Comparison of ENCODE assay signal across 15 cellular contexts in the genomic region with DNA sequence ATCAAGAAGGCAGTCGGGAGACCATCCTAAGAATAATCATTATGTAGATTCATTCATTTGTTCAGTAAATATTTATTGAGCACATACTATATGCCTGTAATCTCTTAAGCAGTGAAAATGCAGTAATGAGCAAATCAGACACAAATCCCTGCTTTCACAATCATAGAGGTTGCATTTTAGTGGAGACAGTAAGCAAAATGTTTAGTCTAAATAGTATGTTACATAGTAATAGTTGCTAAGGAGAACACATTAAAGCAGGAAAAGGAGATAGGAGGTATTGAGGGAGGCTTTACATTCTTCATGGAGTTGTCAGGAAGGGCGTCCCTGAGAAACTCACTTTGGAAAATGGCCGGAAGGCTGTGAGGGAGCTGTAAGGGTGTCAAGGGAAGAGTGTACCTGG.
DNase-seq lines count a peak whose midpoint lies in the region; ATAC-seq, FAIRE-seq and TF ChIP-seq lines count a peak whose summit lies in the region.
"Had no signal": no experiment of that assay in that cellular context is flagged by ENCODE, and none has a peak within 500 bp of the region (broad histone marks: within the 10 kb centered on the region; RNA-seq: fewer than 3 reads in every experiment).

No MANE protein-coding gene starts in this region.

- H3K9me3 ChIP-seq in GM23248 (ENCODE audit: low read depth) (no peaks in the 10 kb centered on the region), sigmoid colon (no peaks in the 10 kb centered on the region)
- H3K9me3 ChIP-seq: BLaER1, HAP-1 had no signal

- 95 to 99% methylated on average over 3 of the region's 3 CpGs for WGBS in GM23248 (ENCODE audit: low coverage in 1 of 2, low lambda C conversion rate in 2 of 2, missing lambda C conversion rate in 2 of 2), 2 experiments
- WGBS in sigmoid colon, 2 donors: 90% methylated on average over 3 of the region's 3 CpGs

- no peak for TF ChIP-seq EP300 in sigmoid colon (IDR thresholded peaks at IDR 0.05)

- H3K27ac ChIP-seq in GM23248 (no peak overlapping the region), sigmoid colon (no peak overlapping the region)
- H3K27ac ChIP-seq: BLaER1 had no signal

- H3K4me3 ChIP-seq in GM23248 (no peak overlapping the region), fibroblast of villous mesenchyme (ENCODE audit: low read depth, low read length) (no peak overlapping the region), sigmoid colon (no peak overlapping the region)
- H3K4me3 ChIP-seq: BLaER1, GM12878, HAP-1 had no signal

- no peak overlapping the region for H2AFZ ChIP-seq in GM23248

- no peaks in the 10 kb centered on the region; the same call in 1 of the 2 replicates for H3F3A ChIP-seq in GM23248 (ENCODE audit: insufficient read depth)

- H3K9me3 Mint-ChIP-seq in brain: peaks cover 0 to under 1% (median 0%) of the 10 kb centered on the region in 5 experiments
- H3K9me3 Mint-ChIP-seq: CD8-positive, alpha-beta T cell had no signal

- no peak for TF ChIP-seq CTCF in brain (conservative IDR thresholded peaks at IDR 0.05)
- TF ChIP-seq CTCF in fibroblast of villous mesenchyme (IDR thresholded peaks at IDR 0.05; ENCODE audit: insufficient read depth, low read depth, low read length): no peak
- no peak for TF ChIP-seq CTCF in sigmoid colon (IDR thresholded peaks at IDR 0.05)

- H3K9me2 ChIP-seq in GM23248 (ENCODE audit: insufficient read depth): no peaks in the 10 kb centered on the region

- ATAC-seq in GM21528 (IDR thresholded peaks at IDR 0.05; ENCODE audit: low FRiP score, unreplicated experiment): no peak
- ATAC-seq: CD8-positive, alpha-beta T cell; GM12878; HepG2 had no signal

- FAIRE-seq in urothelium cell line (lab: Jason Lieb, UNC): peak; percentile 56
- FAIRE-seq: GM12878, HepG2 had no signal

- peaks cover 13% of the 10 kb centered on the region for H3K4me1 ChIP-seq in GM23248 (ENCODE audit: insufficient read depth)
- H3K4me1 ChIP-seq in sigmoid colon: peaks cover 0 to 7% (median 2%) of the 10 kb centered on the region in 4 donors
- H3K4me1 ChIP-seq: BLaER1 had no signal

- peaks cover 69% of the 10 kb centered on the region for H3K4me1 Mint-ChIP-seq in brain

- peaks cover 99% of the 10 kb centered on the region for H3K79me2 ChIP-seq in GM23248 (ENCODE audit: insufficient read depth)

- peaks cover 2% of the 10 kb centered on the region for H3K36me3 Mint-ChIP-seq in brain
- H3K36me3 Mint-ChIP-seq: CD8-positive, alpha-beta T cell had no signal

- intact Hi-C loops in sigmoid colon (cut with DNase I): no loop called here

- no peaks in the 10 kb centered on the region for H3K36me3 ChIP-seq in GM23248 (ENCODE audit: low read depth)
- no peaks in the 10 kb centered on the region for H3K36me3 ChIP-seq in sigmoid colon
- H3K36me3 ChIP-seq: BLaER1, HAP-1 had no signal

- DNase-seq in GM23248 (peak; percentile 9), fibroblast of villous mesenchyme (ENCODE audit: low read depth) (peak; percentile 25), urothelium cell line (ENCODE audit: low spot score) (no peak), sigmoid colon (no peak), OCI-M1 (lab: John Stamatoyannopoulos, UW) (no peak)
- DNase-seq: 8988T; Calu3; CD8-positive, alpha-beta T cell; DMS79 treated with DMSO at 0.1 percent for 48 hours had no signal

- no peaks in the 10 kb centered on the region for H3K27me3 ChIP-seq in GM23248 (replicated peaks; ENCODE audit: insufficient read depth)
- no peaks in the 10 kb centered on the region for H3K27me3 ChIP-seq in sigmoid colon
- H3K27me3 ChIP-seq: BLaER1 had no signal

- H3K4me3 Mint-ChIP-seq in brain: no peak overlapping the region
- H3K4me3 Mint-ChIP-seq: CD8-positive, alpha-beta T cell had no signal

- peak overlapping the region in 3 of 5 experiments; percentile 16 to 30 (median 19) for H3K27ac Mint-ChIP-seq in brain
- H3K27ac Mint-ChIP-seq: CD8-positive, alpha-beta T cell had no signal

- no peaks in the 10 kb centered on the region for H3K27me3 Mint-ChIP-seq in brain

- H3K4me2 ChIP-seq in GM23248 (ENCODE audit: unreplicated experiment): no peak overlapping the region
- H3K4me2 ChIP-seq: BLaER1 had no signal

- TF ChIP-seq POLR2A in sigmoid colon (IDR thresholded peaks at IDR 0.05): no peak

- in situ Hi-C loops in GM23248 (cut with MboI): no loop called here

- no peak overlapping the region for H3K9ac ChIP-seq in GM23248
- H3K9ac ChIP-seq: BLaER1 had no signal

- H4K20me1 ChIP-seq in GM23248 (ENCODE audit: insufficient read depth): no peaks in the 10 kb centered on the region

Comparison
In these comparisons a context has a peak if more than half of its experiments do, and no peak if none do; other contexts are left out.
1. DNase-seq: peak in GM23248 (single experiment) and fibroblast of villous mesenchyme (single experiment); none in urothelium cell line (single experiment), sigmoid colon (single experiment) and OCI-M1 (single experiment).